ENCODE assay signal across 9 cellular contexts in the genomic region with DNA sequence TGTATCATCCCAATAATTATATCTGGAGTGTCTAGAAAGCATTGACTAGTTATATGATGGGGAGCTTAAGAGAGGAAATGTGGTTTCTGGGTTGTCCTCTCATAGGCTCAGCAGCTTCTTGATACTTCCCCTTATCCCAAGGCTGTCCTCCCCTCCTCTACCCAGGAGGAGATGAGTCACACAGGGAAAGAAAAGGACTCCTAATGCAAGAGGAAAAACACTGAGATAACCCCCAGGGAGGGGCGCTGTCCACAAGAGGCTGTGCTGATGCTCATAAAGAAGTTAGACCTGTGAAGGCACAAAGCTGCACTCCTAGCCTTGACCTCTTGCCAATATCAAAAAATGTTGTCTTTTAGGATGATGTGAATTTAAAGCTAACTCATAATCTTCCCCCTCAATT. TPM values are rescaled to one million over a fixed set of nuclear protein-coding genes. Genes with fewer than 3 reads are reported as not detected.
DNase-seq lines count a peak whose midpoint lies in the region; ATAC-seq, FAIRE-seq and TF ChIP-seq lines count a peak whose summit lies in the region.
"Had no signal": no experiment of that assay in that cellular context is flagged by ENCODE, and none has a peak within 500 bp of the region (broad histone marks: within the 10 kb centered on the region; RNA-seq: fewer than 3 reads in every experiment).

No MANE protein-coding gene starts in this region.

- H3K4me3 ChIP-seq in fibroblast of pulmonary artery (replicated peaks; ENCODE audit: low read depth, low read length), result no peak overlapping the region

- DNase-seq in Right ventricle myocardium inferior (ENCODE audit: missing footprints) (no peak), cardiac septum (ENCODE audit: low spot score) (no peak), RKO (ENCODE audit: low spot score) (peak; percentile 61), fibroblast of pulmonary artery (ENCODE audit: low read depth) (peak; percentile 92), urothelium cell line (ENCODE audit: low spot score) (peak; percentile 46), COLO668 (lab: John Stamatoyannopoulos, UW; ENCODE audit: unreplicated experiment) (no peak), NCI-H774 (lab: John Stamatoyannopoulos, UW) (no peak)

- peak; percentile 34 for TF ChIP-seq CTCF in fibroblast of pulmonary artery (IDR thresholded peaks at IDR 0.05; ENCODE audit: low read length, missing control alignments)

- no peak for FAIRE-seq in urothelium cell line (lab: Jason Lieb, UNC)
- FAIRE-seq: endometrium had no signal

- intact Hi-C loops in Right ventricle myocardium inferior (cut with DNase I) (no loop called here), cardiac septum (cut with DNase I) (no loop called here)

- ATAC-seq in Right ventricle myocardium inferior (peak; percentile 31), HG02798 (IDR thresholded peaks at IDR 0.05; ENCODE audit: poor library complexity, unreplicated experiment) (no peak)

RNA-seq across cellular contexts. Expression of gene GYG1, which starts 28.8 kb away (rescaled TPM):
- 202 TPM for total RNA-seq in Right ventricle myocardium inferior
- 123 TPM for total RNA-seq in cardiac septum

Comparison
In these comparisons a context has a peak if more than half of its experiments do, and no peak if none do; other contexts are left out.
1. DNase-seq: peak in RKO (single experiment), fibroblast of pulmonary artery (single experiment) and urothelium cell line (single experiment); none in Right ventricle myocardium inferior (single experiment), cardiac septum (single experiment), COLO668 (single experiment) and NCI-H774 (single experiment).